Comparison of ENCODE assay signal across 1 cellular context in genomic region chr20:38033330-38034107, GRCh38.
TF ChIP-seq lines count a peak whose summit lies in the region.

RPRD1B (plus strand) TSS chr20:38033746; CDS start chr20:38033948, 202 bp downstream.
TTI1 (minus strand) TSS chr20:38033456; CDS start chr20:38013816, 19,640 bp downstream.

TF ChIP-seq in HEK293, 187 proteins besides CTCF, POLR2A, EP300 and RAD21 (continued from another document and continues in another):
- TF ChIP-seq ZNF398 (tag by site-specific recombination; IDR thresholded peaks at IDR 0.05) (peak; percentile 49), ZNF580 (tag by site-specific recombination; IDR thresholded peaks at IDR 0.05) (no peak), ZNF837 (tag by site-specific recombination; IDR thresholded peaks at IDR 0.05) (no peak), ZNF529 (tag by site-specific recombination; IDR thresholded peaks at IDR 0.05; ENCODE audit: insufficient replicate concordance) (no peak), ZNF169 (tag by site-specific recombination; IDR thresholded peaks at IDR 0.05) (no peak), ZNF433 (tag by site-specific recombination; IDR thresholded peaks at IDR 0.05; ENCODE audit: low read depth) (no peak), ZNF830 (tag by site-specific recombination; IDR thresholded peaks at IDR 0.05; ENCODE audit: low read depth) (no peak), ZSCAN18 (tag by site-specific recombination; IDR thresholded peaks at IDR 0.05) (no peak), ZNF362 (tag by site-specific recombination; IDR thresholded peaks at IDR 0.05) (no peak), ZNF660 (tag by site-specific recombination; IDR thresholded peaks at IDR 0.05) (no peak), GLIS2 (tag by site-specific recombination; IDR thresholded peaks at IDR 0.05) (0 out of 2 replicates have a peak, but pooled peaks have one; percentile 6), ZNF654 (tag by site-specific recombination; IDR thresholded peaks at IDR 0.05; ENCODE audit: low read depth) (no peak), ZBTB20 (tag by site-specific recombination; IDR thresholded peaks at IDR 0.05) (peak; percentile 99), ZNF121 (tag by site-specific recombination; IDR thresholded peaks at IDR 0.05) (no peak), ZNF26 (tag by site-specific recombination; IDR thresholded peaks at IDR 0.05) (no peak), ZBTB1 (tag by site-specific recombination; IDR thresholded peaks at IDR 0.05) (no peak), ZNF664 (tag by site-specific recombination; IDR thresholded peaks at IDR 0.05) (no peak), ZNF624 (tag by site-specific recombination; IDR thresholded peaks at IDR 0.05) (no peak), ZNF544 (tag by site-specific recombination; IDR thresholded peaks at IDR 0.05) (no peak), ZNF571 (tag by site-specific recombination; IDR thresholded peaks at IDR 0.05) (no peak), SP3 (tag by site-specific recombination; IDR thresholded peaks at IDR 0.05) (peak; percentile 70), ZBTB6 (tag by site-specific recombination; IDR thresholded peaks at IDR 0.05) (peak; percentile 28; the same call in 1 of the 2 replicates), ZNF530 (tag by site-specific recombination; IDR thresholded peaks at IDR 0.05; ENCODE audit: low read depth) (no peak), ZNF596 (tag by site-specific recombination; IDR thresholded peaks at IDR 0.05) (peak; percentile 84), ZNF76 (tag by site-specific recombination; IDR thresholded peaks at IDR 0.05; ENCODE audit: borderline replicate concordance, low read depth) (peak; percentile 76), ZNF157 (tag by site-specific recombination; IDR thresholded peaks at IDR 0.05) (no peak), ZNF114 (tag by site-specific recombination; IDR thresholded peaks at IDR 0.05) (no peak), ZBTB11 (tag by site-specific recombination; conservative IDR thresholded peaks at IDR 0.05; ENCODE audit: low read depth) (peak; percentile 94), ZNF48 (tag by site-specific recombination; IDR thresholded peaks at IDR 0.05) (no peak), GLI2 (tag by site-specific recombination; IDR thresholded peaks at IDR 0.05; ENCODE audit: borderline replicate concordance, low read depth) (no peak), ZNF223 (tag by site-specific recombination; IDR thresholded peaks at IDR 0.05) (no peak), YY1 (tag by site-specific recombination; IDR thresholded peaks at IDR 0.05) (peak; percentile 95), ZNF449 (tag by site-specific recombination; IDR thresholded peaks at IDR 0.05) (no peak), ZNF23 (tag by site-specific recombination; IDR thresholded peaks at IDR 0.05; ENCODE audit: borderline replicate concordance) (no peak), ZEB2 (tag by site-specific recombination; IDR thresholded peaks at IDR 0.05) (peak; percentile 70; the same call in 1 of the 2 replicates), ZIC2 (tag by site-specific recombination; IDR thresholded peaks at IDR 0.05) (no peak), ZNF701 (tag by site-specific recombination; IDR thresholded peaks at IDR 0.05) (no peak), ZFHX2 (tag by site-specific recombination; conservative IDR thresholded peaks at IDR 0.05) (peak; percentile 41; the same call in 1 of the 2 replicates), ZFP3 (tag by site-specific recombination; IDR thresholded peaks at IDR 0.05; ENCODE audit: low read depth) (no peak), KLF8 (tag by site-specific recombination; IDR thresholded peaks at IDR 0.05) (peak; percentile 61; the same call in 1 of the 2 replicates), ZBTB44 (tag by site-specific recombination; IDR thresholded peaks at IDR 0.05) (no peak), ZNF140 (tag by site-specific recombination; IDR thresholded peaks at IDR 0.05) (no peak), KLF17 (tag by site-specific recombination; IDR thresholded peaks at IDR 0.05) (peak; percentile 58; the same call in 1 of the 2 replicates), ZNF2 (tag by site-specific recombination; IDR thresholded peaks at IDR 0.05) (peak; percentile 54; the same call in 1 of the 2 replicates), ZNF639 (tag by site-specific recombination; IDR thresholded peaks at IDR 0.05) (peak; percentile 85), HOXA7 (CRISPR knock-in tag; IDR thresholded peaks at IDR 0.05; ENCODE audit: borderline replicate concordance) (no peak), ZNF623 (tag by site-specific recombination; IDR thresholded peaks at IDR 0.05) (0 out of 2 replicates have a peak, but pooled peaks have one; percentile 8), ZNF473 (tag by site-specific recombination; IDR thresholded peaks at IDR 0.05) (no peak), ZNF138 (tag by site-specific recombination; IDR thresholded peaks at IDR 0.05; ENCODE audit: borderline replicate concordance) (no peak), ZNF175 (tag by site-specific recombination; IDR thresholded peaks at IDR 0.05) (no peak)
